ENCODE assay signal across 16 cellular contexts in genomic region chr9:135078361-135078821, GRCh38. TPM values are rescaled to one million over a fixed set of nuclear protein-coding genes. Genes with fewer than 3 reads are reported as not detected.
DNase-seq lines count a peak whose midpoint lies in the region; ATAC-seq, FAIRE-seq and TF ChIP-seq lines count a peak whose summit lies in the region.
"Had no signal": no experiment of that assay in that cellular context is flagged by ENCODE, and none has a peak within 500 bp of the region (broad histone marks: within the 10 kb centered on the region; RNA-seq: fewer than 3 reads in every experiment).

No MANE protein-coding gene starts in this region.

- FAIRE-seq in urothelium cell line (lab: Jason Lieb, UNC), result no peak

- H3K9me3 ChIP-seq in RWPE2 (ENCODE audit: severe bottlenecking) (no peaks in the 10 kb centered on the region), suprapubic skin (no peaks in the 10 kb centered on the region)

- H3K27ac ChIP-seq in RWPE2 (ENCODE audit: poor library complexity, severe bottlenecking) (no peak overlapping the region), suprapubic skin (no peak overlapping the region)
- H3K27ac ChIP-seq: SK-N-MC had no signal

- no peak overlapping the region for H3K27ac Mint-ChIP-seq in activated T-cell treated with anti-CD3 and anti-CD28 coated beads, Interleukin-2, amount 50 U/mL, for 24 hours
- H3K27ac Mint-ChIP-seq: GM23338 had no signal

- no peak overlapping the region for H3K4me3 ChIP-seq in RWPE2 (ENCODE audit: severe bottlenecking)
- no peak overlapping the region for H3K4me3 ChIP-seq in suprapubic skin
- H3K4me3 ChIP-seq: GM23338, SK-N-MC had no signal

- H3K4me1 ChIP-seq in RWPE2 (ENCODE audit: insufficient read depth, poor library complexity, severe bottlenecking) (no peaks in the 10 kb centered on the region), suprapubic skin (peaks cover 25% of the 10 kb centered on the region)

- TF ChIP-seq CTCF in RWPE2 (IDR thresholded peaks at IDR 0.05; ENCODE audit: poor library complexity, severe bottlenecking), result no peak
- no peak for TF ChIP-seq CTCF in suprapubic skin (IDR thresholded peaks at IDR 0.05)

- no peak overlapping the region for H3K4me3 Mint-ChIP-seq in activated T-cell treated with anti-CD3 and anti-CD28 coated beads, Interleukin-2, amount 50 U/mL, for 24 hours
- H3K4me3 Mint-ChIP-seq: GM23338 had no signal

- H3K36me3 ChIP-seq in RWPE2 (ENCODE audit: low read depth) (no peaks in the 10 kb centered on the region), suprapubic skin (no peaks in the 10 kb centered on the region)

- no peak for ATAC-seq in RWPE2 (ENCODE audit: low read depth)
- ATAC-seq: GM23338 had no signal

- TF ChIP-seq POLR2A in suprapubic skin (IDR thresholded peaks at IDR 0.05), result no peak

- peaks cover 2% of the 10 kb centered on the region for H3K4me1 Mint-ChIP-seq in activated T-cell treated with anti-CD3 and anti-CD28 coated beads, Interleukin-2, amount 50 U/mL, for 24 hours (ENCODE audit: low read depth)

- H3K27me3 ChIP-seq in RWPE2 (ENCODE audit: insufficient read depth, poor library complexity, severe bottlenecking) (peaks cover 60% of the 10 kb centered on the region), suprapubic skin (peaks cover 34% of the 10 kb centered on the region)

- peak; percentile 8 for DNase-seq in activated T-cell treated with anti-CD3 and anti-CD28 coated beads, Interleukin-2, amount 50 U/mL, for 24 hours
- no peak for DNase-seq in activated T-cell treated with anti-CD3 and anti-CD28 coated beads for 4 hours
- DNase-seq in RWPE2 (ENCODE audit: low spot score), result peak; percentile 8
- DNase-seq in mesenteric fat pad (ENCODE audit: low spot score), result peak; percentile 68
- DNase-seq in suprapubic skin (ENCODE audit: low spot score in 2 of 2), result peak; percentile 27 to 58
- no peak for DNase-seq in NCI-H187 treated with DMSO at 0.1 percent for 48 hours (lab: John Stamatoyannopoulos, UW)
- DNase-seq in NCI-H748 (lab: John Stamatoyannopoulos, UW; ENCODE audit: unreplicated experiment), result no peak
- no peak for DNase-seq in urothelium cell line (ENCODE audit: low spot score)
- DNase-seq: DMS79 treated with DMSO at 0.1 percent for 48 hours, GDM1, KG1, NCI-H1048, NCI-H1930, NCI-H526 had no signal

- WGBS in suprapubic skin, result 83% methylated on average over 8 of the region's 11 CpGs

- no peak for TF ChIP-seq EP300 in suprapubic skin (IDR thresholded peaks at IDR 0.05)

- no peaks in the 10 kb centered on the region for H3K9me3 Mint-ChIP-seq in activated T-cell treated with anti-CD3 and anti-CD28 coated beads, Interleukin-2, amount 50 U/mL, for 24 hours
- H3K9me3 Mint-ChIP-seq: GM23338 had no signal

- H3K27me3 Mint-ChIP-seq in activated T-cell treated with anti-CD3 and anti-CD28 coated beads, Interleukin-2, amount 50 U/mL, for 24 hours, result peaks cover 43% of the 10 kb centered on the region

- no peaks in the 10 kb centered on the region for H3K36me3 Mint-ChIP-seq in activated T-cell treated with anti-CD3 and anti-CD28 coated beads, Interleukin-2, amount 50 U/mL, for 24 hours (ENCODE audit: low read depth)

RNA-seq across cellular contexts. Expression of gene OLFM1, which starts 9.1 kb away (rescaled TPM):
- total RNA-seq in mesenteric fat pad (22.6 TPM), suprapubic skin (10 to 100 TPM in 2 of 4 donors, 1 to 10 TPM in 2; 4.0 to 15.4 (median 11.7) TPM)

Comparison
In these comparisons a context has a peak if more than half of its experiments do, and no peak if none do; other contexts are left out.
1. DNase-seq: peak in activated T-cell treated with anti-CD3 and anti-CD28 coated beads, Interleukin-2, amount 50 U/mL, for 24 hours (single experiment), RWPE2 (single experiment), mesenteric fat pad (single experiment) and suprapubic skin (2 of 2); none in activated T-cell treated with anti-CD3 and anti-CD28 coated beads for 4 hours (single experiment), NCI-H187 treated with DMSO at 0.1 percent for 48 hours (single experiment), NCI-H748 (single experiment) and urothelium cell line (single experiment).